In genomic region chr14:30994681-30995620, GRCh38 we compare ENCODE assay signal across 8 cellular contexts. TPM values are rescaled to one million over a fixed set of nuclear protein-coding genes. Genes with fewer than 3 reads are reported as not detected.
DNase-seq lines count a peak whose midpoint lies in the region; ATAC-seq, FAIRE-seq and TF ChIP-seq lines count a peak whose summit lies in the region.

No MANE protein-coding gene starts in this region.

- no peak for TF ChIP-seq POLR2A in A549 (IDR thresholded peaks at IDR 0.05; ENCODE audit: low read length)
- TF ChIP-seq POLR2A in transverse colon (IDR thresholded peaks at IDR 0.05), result no peak

- no peak for TF ChIP-seq CTCF in A549 (IDR thresholded peaks at IDR 0.05)
- no peak for TF ChIP-seq CTCF in transverse colon (IDR thresholded peaks at IDR 0.05)

- intact Hi-C loops in transverse colon (cut with DNase I; ENCODE audit: low total_unique reads), result no loop called here

- no peak for TF ChIP-seq EP300 in A549 (IDR thresholded peaks at IDR 0.05)
- no peak for TF ChIP-seq EP300 in transverse colon (IDR thresholded peaks at IDR 0.05; ENCODE audit: low read depth)

- H3K4me3 ChIP-seq in A549, result no peak overlapping the region
- no peak overlapping the region for H3K4me3 ChIP-seq in HUES48 (ENCODE audit: low read depth, low read length)
- H3K4me3 ChIP-seq in transverse colon, result no peak overlapping the region

- H3K9ac ChIP-seq in HUES48 (ENCODE audit: low read depth, low read length), result no peak overlapping the region

- 0 out of 2 replicates have a peak, but pooled peaks cover 3% of the 10 kb centered on the region for H3K36me3 ChIP-seq in HUES48 (ENCODE audit: control insufficient read depth, insufficient read depth, low read length)
- no peaks in the 10 kb centered on the region for H3K36me3 ChIP-seq in transverse colon

- in situ Hi-C loops in transverse colon (cut with MboI; ENCODE audit: low pct_ligation_motif_present in 1 of 4, low pct_unique_long_range_greater_than_20kb in 1 of 4, low sequenced_read_pairs in 3 of 4), result loop anchor here in 2 of 4 donors (25.0 kb wide), 2 partner anchors 92 to 367 kb away; no protein-coding TSS in a partner anchor

- no peak overlapping the region for H3K27ac ChIP-seq in A549
- peak overlapping the region; percentile 12 for H3K27ac ChIP-seq in HUES48 (ENCODE audit: low read depth, low read length)
- H3K27ac ChIP-seq in transverse colon, result no peak overlapping the region

- peak; percentile 61 for FAIRE-seq in A549 (lab: Jason Lieb, UNC)

- TF ChIP-seq RAD21 in A549 (conservative IDR thresholded peaks at IDR 0.05 in 1 of 2, IDR thresholded peaks at IDR 0.05 in 1 of 2), result no peak

- H3K4me1 ChIP-seq in A549, result peaks cover 37% of the 10 kb centered on the region
- H3K4me1 ChIP-seq in HUES48 (ENCODE audit: control insufficient read depth, insufficient read depth, low read length), result peaks cover 34% of the 10 kb centered on the region
- H3K4me1 ChIP-seq in transverse colon, result peaks cover 11 to 44% (median 21%) of the 10 kb centered on the region in 4 donors

- POLR2A ChIA-PET in A549 (lab: Yijun Ruan, JAX), result interaction anchor here (1.7 kb wide), 1 partner anchor 31 kb away, joined by 7 read pairs; the partner anchor contains the start of gene STRN3

- 1% methylated on average over 4 of the region's 4 CpGs for WGBS in A549 (ENCODE audit: missing lambda C conversion rate)
- 2 to 16% methylated on average over 4 of the region's 4 CpGs for WGBS in transverse colon (ENCODE audit: low coverage in 1 of 2), 2 donors

- H3K9me3 ChIP-seq in A549, result peaks cover 16% of the 10 kb centered on the region
- no peaks in the 10 kb centered on the region for H3K9me3 ChIP-seq in HUES48 (ENCODE audit: control insufficient read depth, insufficient read depth, low read length)
- H3K9me3 ChIP-seq in transverse colon, result peaks cover 0 to 7% of the 10 kb centered on the region in 2 donors

- ATAC-seq in A549 (no peak), GM19351 (IDR thresholded peaks at IDR 0.05; ENCODE audit: unreplicated experiment) (peak; percentile 73), HG03108 (IDR thresholded peaks at IDR 0.05; ENCODE audit: unreplicated experiment) (no peak)

- H3K4me2 ChIP-seq in A549, result peak overlapping the region; percentile 61

- CTCF ChIA-PET in A549 (lab: Yijun Ruan, JAX), result interaction anchor here (0.8 to 1.5 kb wide), 4 partner anchors 11 to 213 kb away, joined by 3 to 6 read pairs (median 4); no protein-coding TSS in a partner anchor

- H3K27me3 ChIP-seq in HUES48 (ENCODE audit: control insufficient read depth, insufficient read depth, low read length) (no peaks in the 10 kb centered on the region), transverse colon (no peaks in the 10 kb centered on the region)

- DNase-seq in A549 (ENCODE audit: low read depth in 1 of 2, low spot score in 1 of 2), result no peak
- DNase-seq in fibroblast of gingiva (ENCODE audit: low read depth), result peak; percentile 40
- no peak for DNase-seq in NCI-H187 treated with DMSO at 0.1 percent for 48 hours (lab: John Stamatoyannopoulos, UW)
- no peak for DNase-seq in SIG-M5 treated with dmso at 0.1 percent for 504 hours (lab: John Stamatoyannopoulos, UW; ENCODE audit: unreplicated experiment)
- no peak for DNase-seq in transverse colon

TF ChIP-seq in A549, 52 proteins besides CTCF, POLR2A, EP300 and RAD21:
- TF ChIP-seq, protein P1, sequence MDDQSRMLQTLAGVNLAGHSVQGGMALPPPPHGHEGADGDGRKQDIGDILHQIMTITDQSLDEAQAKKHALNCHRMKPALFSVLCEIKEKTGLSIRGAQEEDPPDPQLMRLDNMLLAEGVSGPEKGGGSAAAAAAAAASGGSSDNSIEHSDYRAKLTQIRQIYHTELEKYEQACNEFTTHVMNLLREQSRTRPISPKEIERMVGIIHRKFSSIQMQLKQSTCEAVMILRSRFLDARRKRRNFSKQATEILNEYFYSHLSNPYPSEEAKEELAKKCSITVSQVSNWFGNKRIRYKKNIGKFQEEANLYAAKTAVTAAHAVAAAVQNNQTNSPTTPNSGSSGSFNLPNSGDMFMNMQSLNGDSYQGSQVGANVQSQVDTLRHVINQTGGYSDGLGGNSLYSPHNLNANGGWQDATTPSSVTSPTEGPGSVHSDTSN (IDR thresholded peaks at IDR 0.05), result no peak
- TF ChIP-seq, protein P2, sequence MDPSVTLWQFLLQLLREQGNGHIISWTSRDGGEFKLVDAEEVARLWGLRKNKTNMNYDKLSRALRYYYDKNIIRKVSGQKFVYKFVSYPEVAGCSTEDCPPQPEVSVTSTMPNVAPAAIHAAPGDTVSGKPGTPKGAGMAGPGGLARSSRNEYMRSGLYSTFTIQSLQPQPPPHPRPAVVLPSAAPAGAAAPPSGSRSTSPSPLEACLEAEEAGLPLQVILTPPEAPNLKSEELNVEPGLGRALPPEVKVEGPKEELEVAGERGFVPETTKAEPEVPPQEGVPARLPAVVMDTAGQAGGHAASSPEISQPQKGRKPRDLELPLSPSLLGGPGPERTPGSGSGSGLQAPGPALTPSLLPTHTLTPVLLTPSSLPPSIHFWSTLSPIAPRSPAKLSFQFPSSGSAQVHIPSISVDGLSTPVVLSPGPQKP (IDR thresholded peaks at IDR 0.05; ENCODE audit: low read depth, low read length), result no peak
- TF ChIP-seq FOSL2 (IDR thresholded peaks at IDR 0.05), result no peak
- peak; percentile 23; the same call in 1 of the 2 replicates for TF ChIP-seq FOSL2 (CRISPR knock-in tag; IDR thresholded peaks at IDR 0.05)

RNA-seq across cellular contexts. Expression of gene AP4S1, which starts 30.5 kb away (rescaled TPM):
- polyA plus RNA-seq in A549 (2011; rRNA removed), result 8.5 and 12.4 TPM in 2 replicates
- 2.4 and 2.7 TPM in 2 replicates for polyA plus RNA-seq in A549 (2012; cell fraction: cytosol; rRNA removed)
- polyA plus RNA-seq in A549 (2012; cell fraction: nucleus; rRNA removed), result 2.2 and 3.7 TPM in 2 replicates
- 13.4 to 16.0 TPM (median 14.4 TPM) in 3 replicates for polyA plus RNA-seq in A549 (2017; fragmentation: RNase III; extraction: RNeasy Plus Mini Kit Qiagen cat#74134 plus additional on column Dnase treatment)
- 3.7 and 5.3 TPM in 2 replicates for polyA minus RNA-seq in A549 (2011; rRNA and poly(A)+ RNA removed)
- 1 to 10 TPM in 3 of 4 donors, under 1 TPM in 1; 0.60 to 9.8 (median 4.6) TPM for total RNA-seq in transverse colon

RNA-seq across cellular contexts. Expression of gene STRN3, which starts 31.2 kb away (rescaled TPM):
- polyA plus RNA-seq in A549 (2011; rRNA removed), result 37.3 and 44.8 TPM in 2 replicates
- 7.1 and 8.2 TPM in 2 replicates for polyA plus RNA-seq in A549 (2012; cell fraction: cytosol; rRNA removed)
- 9.0 and 11.1 TPM in 2 replicates for polyA plus RNA-seq in A549 (2012; cell fraction: nucleus; rRNA removed)
- 21.6 to 22.9 TPM (median 22.1 TPM) in 3 replicates for polyA plus RNA-seq in A549 (2017; fragmentation: RNase III; extraction: RNeasy Plus Mini Kit Qiagen cat#74134 plus additional on column Dnase treatment)
- 35.2 and 36.8 TPM in 2 replicates for polyA minus RNA-seq in A549 (2011; rRNA and poly(A)+ RNA removed)
- 10 to 100 TPM; 42.3 to 57.5 (median 51.5) TPM for total RNA-seq in transverse colon
